8 cellular contexts compared by ENCODE assay signal in the genomic region with DNA sequence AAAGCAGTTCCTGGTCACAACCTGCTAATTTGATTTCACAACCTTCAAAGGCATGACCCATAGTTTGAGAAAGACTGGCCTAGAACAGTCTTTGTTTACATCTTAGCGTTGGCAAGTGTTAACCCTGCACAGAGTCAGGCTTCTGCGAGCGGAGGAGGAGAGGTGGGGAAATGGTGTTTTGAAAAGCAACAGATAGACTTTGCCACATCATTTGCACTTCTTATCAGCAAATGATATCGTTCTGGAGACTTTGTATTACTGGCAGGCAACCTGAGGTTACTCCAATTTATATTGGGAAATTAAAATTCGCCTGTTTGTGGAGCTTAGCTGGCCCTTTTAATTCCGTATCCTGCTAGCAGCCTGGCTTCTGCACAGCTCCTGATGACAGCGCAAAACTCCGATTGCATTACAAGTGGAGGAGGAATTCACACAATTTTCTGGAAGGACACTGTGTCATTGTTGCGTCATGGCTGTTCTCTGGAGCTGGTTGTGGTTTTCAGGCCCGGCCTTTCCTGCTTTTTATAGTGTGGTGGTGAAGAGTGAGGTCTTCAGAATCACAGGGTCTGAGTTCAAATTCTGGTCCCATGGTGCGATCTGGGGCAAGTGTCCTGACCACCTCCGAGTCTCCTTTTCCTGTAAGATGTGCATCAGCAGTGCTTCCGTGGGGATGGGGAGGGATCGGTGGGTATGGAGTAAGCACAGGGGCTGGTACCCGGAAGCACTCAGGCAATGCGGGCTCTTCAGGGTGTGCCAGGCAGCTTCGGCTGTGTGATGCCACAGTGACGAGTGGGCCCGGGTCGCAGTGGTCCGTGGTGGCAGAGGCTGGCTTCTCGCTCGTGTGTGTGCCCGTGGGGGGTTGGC. TPM values are rescaled to one million over a fixed set of nuclear protein-coding genes. Genes with fewer than 3 reads are reported as not detected.
DNase-seq lines count a peak whose midpoint lies in the region; ATAC-seq and TF ChIP-seq lines count a peak whose summit lies in the region.

No MANE protein-coding gene starts in this region.

- no peaks in the 10 kb centered on the region for H3K36me3 Mint-ChIP-seq in activated T-helper 2 cell treated with anti-CD3 and anti-CD28 coated beads, Interferon-gamma antibody, Interleukin-2, Interleukin-4, amounts not matched to agents 10 μg/mL and 5 μg/mL and 100 μg/mL, durations not matched to agents 14 hours and 24 hours and 36 hours (ENCODE audit: low read depth)

- no peak for TF ChIP-seq CTCF in HFF-Myc (IDR thresholded peaks at IDR 0.05; ENCODE audit: low read depth, low read length, missing control alignments)

- no peak overlapping the region for H3K4me3 ChIP-seq in HFF-Myc (replicated peaks; ENCODE audit: low read depth, low read length)

- H3K4me3 Mint-ChIP-seq in activated T-helper 2 cell treated with anti-CD3 and anti-CD28 coated beads, Interferon-gamma antibody, Interleukin-2, Interleukin-4, amounts not matched to agents 10 μg/mL and 5 μg/mL and 100 μg/mL, durations not matched to agents 14 hours and 24 hours and 36 hours (ENCODE audit: low read depth), result no peak overlapping the region

- H3K27ac Mint-ChIP-seq in activated T-helper 2 cell treated with anti-CD3 and anti-CD28 coated beads, Interferon-gamma antibody, Interleukin-2, Interleukin-4, amounts not matched to agents 10 μg/mL and 5 μg/mL and 100 μg/mL, durations not matched to agents 14 hours and 24 hours and 36 hours, result no peak overlapping the region

- H3K4me1 Mint-ChIP-seq in activated T-helper 2 cell treated with anti-CD3 and anti-CD28 coated beads, Interferon-gamma antibody, Interleukin-2, Interleukin-4, amounts not matched to agents 10 μg/mL and 5 μg/mL and 100 μg/mL, durations not matched to agents 14 hours and 24 hours and 36 hours (ENCODE audit: low read depth), result no peaks in the 10 kb centered on the region

- no peaks in the 10 kb centered on the region for H3K9me3 Mint-ChIP-seq in activated T-helper 2 cell treated with anti-CD3 and anti-CD28 coated beads, Interferon-gamma antibody, Interleukin-2, Interleukin-4, amounts not matched to agents 10 μg/mL and 5 μg/mL and 100 μg/mL, durations not matched to agents 14 hours and 24 hours and 36 hours

- no peaks in the 10 kb centered on the region for H3K27me3 Mint-ChIP-seq in activated T-helper 2 cell treated with anti-CD3 and anti-CD28 coated beads, Interferon-gamma antibody, Interleukin-2, Interleukin-4, amounts not matched to agents 10 μg/mL and 5 μg/mL and 100 μg/mL, durations not matched to agents 14 hours and 24 hours and 36 hours (ENCODE audit: low read depth)

- DNase-seq in HFF-Myc (ENCODE audit: extremely low read depth, low read depth) (peak; percentile 90), amygdala (lab: John Stamatoyannopoulos, UW) (peak in 46 of 56 donors; percentile 8 to 85 (median 48)), inferior parietal cortex (ENCODE audit: extremely low spot score) (peak; percentile 84), smooth muscle cell of the brain vasculature (ENCODE audit: low read depth, low spot score) (peak; percentile 89), DMS 273 treated with DMSO at 0.1 percent for 48 hours (lab: John Stamatoyannopoulos, UW) (no peak)
- no peak for DNase-seq in activated T-helper 2 cell treated with anti-CD3 and anti-CD28 coated beads, Interferon-gamma antibody, Interleukin-2, Interleukin-4, amounts not matched to agents 10 μg/mL and 5 μg/mL and 100 μg/mL, durations not matched to agents 14 hours and 24 hours and 36 hours (ENCODE audit: low spot score)

- ATAC-seq in GM18858 (IDR thresholded peaks at IDR 0.05; ENCODE audit: unreplicated experiment) (no peak), GM21825 (IDR thresholded peaks at IDR 0.05; ENCODE audit: unreplicated experiment) (no peak)

- intact Hi-C loops in activated T-helper 2 cell treated with anti-CD3 and anti-CD28 coated beads, Interferon-gamma antibody, Interleukin-2, Interleukin-4, amounts not matched to agents 10 μg/mL and 5 μg/mL and 100 μg/mL, durations not matched to agents 14 hours and 24 hours and 36 hours (cut with micrococcal nuclease), result no loop called here

RNA-seq across cellular contexts. Expression of a gene that starts 49.1 kb away (rescaled TPM):
- total RNA-seq in activated T-helper 2 cell treated with anti-CD3 and anti-CD28 coated beads, Interferon-gamma antibody, Interleukin-2, Interleukin-4, amounts not matched to agents 10 μg/mL and 5 μg/mL and 100 μg/mL, durations not matched to agents 14 hours and 24 hours and 36 hours, result 1.4 TPM in 2 replicates

RNA-seq across cellular contexts. Expression of a gene that starts 55.2 kb away (rescaled TPM):
- 12.0 and 12.2 TPM in 2 replicates for total RNA-seq in activated T-helper 2 cell treated with anti-CD3 and anti-CD28 coated beads, Interferon-gamma antibody, Interleukin-2, Interleukin-4, amounts not matched to agents 10 μg/mL and 5 μg/mL and 100 μg/mL, durations not matched to agents 14 hours and 24 hours and 36 hours

Comparison
In these comparisons a context has a peak if more than half of its experiments do, and no peak if none do; other contexts are left out.
1. DNase-seq: peak in HFF-Myc (single experiment), amygdala (46 of 56), inferior parietal cortex (single experiment) and smooth muscle cell of the brain vasculature (single experiment); none in activated T-helper 2 cell treated with anti-CD3 and anti-CD28 coated beads, Interferon-gamma antibody, Interleukin-2, Interleukin-4, amounts not matched to agents 10 μg/mL and 5 μg/mL and 100 μg/mL, durations not matched to agents 14 hours and 24 hours and 36 hours (single experiment) and DMS 273 treated with DMSO at 0.1 percent for 48 hours (single experiment).